Comparison of ENCODE assay signal across 25 cellular contexts in genomic region chr11:84381666-84382065, GRCh38.
DNase-seq lines count a peak whose midpoint lies in the region; ATAC-seq, FAIRE-seq and TF ChIP-seq lines count a peak whose summit lies in the region.
"Had no signal": no experiment of that assay in that cellular context is flagged by ENCODE, and none has a peak within 500 bp of the region (broad histone marks: within the 10 kb centered on the region; RNA-seq: fewer than 3 reads in every experiment).

No MANE protein-coding gene starts in this region.

- H3K56ac ChIP-seq in mesendoderm (ENCODE audit: low read length), result no peak overlapping the region

- TF ChIP-seq CTCF in D721Med (IDR thresholded peaks at IDR 0.05; ENCODE audit: insufficient read depth, missing control alignments), result no peak
- TF ChIP-seq CTCF in SK-N-SH (IDR thresholded peaks at IDR 0.05), result no peak

- H2AK5ac ChIP-seq in mesendoderm (ENCODE audit: low read length), result no peak overlapping the region

- no peak overlapping the region for H3K27ac ChIP-seq in SK-N-SH (ENCODE audit: low read depth in 2 of 2, low read length in 1 of 2)
- H3K27ac ChIP-seq in mesendoderm (ENCODE audit: low read depth, low read length), result no peak overlapping the region
- H3K27ac ChIP-seq: 22Rv1, BLaER1, C4-2B had no signal

- DNase-seq in NCI-H526 (lab: John Stamatoyannopoulos, UW) (peak; percentile 20 to 38), NCI-H526 treated with DMSO at 0.1 percent for 48 hours (lab: John Stamatoyannopoulos, UW) (no peak), D721Med (ENCODE audit: insufficient read length, low spot score) (no peak), SK-N-SH (no peak), mesendoderm (peak; percentile 31), NCI-H2029 (lab: John Stamatoyannopoulos, UW) (no peak)
- DNase-seq in activated CD4-positive, alpha-beta T cell treated with anti-CD3 and anti-CD28 coated beads for 1 hour, result no peak
- DNase-seq: Caco-2; CD4-positive, CD25-positive, alpha-beta regulatory T cell; CD8-positive, alpha-beta T cell; DMS 273 treated with DMSO at 0.1 percent for 48 hours; DMS79; EL; GDM1; GOT3; HFFc6 had no signal

- H3K79me2 ChIP-seq in SK-N-SH (ENCODE audit: insufficient read depth) (no peaks in the 10 kb centered on the region; the same call in 1 of the 2 replicates), mesendoderm (ENCODE audit: control insufficient read depth, insufficient read depth, low read length) (no peaks in the 10 kb centered on the region)

- ATAC-seq in HG03571 (IDR thresholded peaks at IDR 0.05; ENCODE audit: unreplicated experiment), result no peak
- ATAC-seq: CD8-positive, alpha-beta T cell; GM12878 had no signal

- H3K36me3 ChIP-seq in SK-N-SH (replicated peaks in 1 of 2; ENCODE audit: control insufficient read depth in 1 of 2, insufficient read depth in 2 of 2, low read length in 1 of 2), result no peaks in the 10 kb centered on the region
- H3K36me3 ChIP-seq in mesendoderm (ENCODE audit: control insufficient read depth, insufficient read depth, low read length), result no peaks in the 10 kb centered on the region
- H3K36me3 ChIP-seq: BLaER1, HAP-1 had no signal

- H2BK5ac ChIP-seq in mesendoderm (ENCODE audit: low read length), result no peak overlapping the region

- CTCF ChIA-PET in SK-N-SH (lab: Yijun Ruan, JAX), result interaction anchor here (0.8 to 3.9 kb wide), 7 partner anchors 10 to 1514 kb away, joined by 3 to 17 read pairs (median 4); no protein-coding TSS in a partner anchor

- no peak overlapping the region for H3K4me3 ChIP-seq in SK-N-SH (ENCODE audit: low read depth in 2 of 2, low read length in 1 of 2)
- H3K4me3 ChIP-seq in mesendoderm (ENCODE audit: low read length), result no peak overlapping the region
- H3K4me3 ChIP-seq: BLaER1, GM12878, HAP-1 had no signal

- H4K8ac ChIP-seq in mesendoderm (ENCODE audit: low read depth, low read length), result no peak overlapping the region

- H3K27me3 ChIP-seq in SK-N-SH (ENCODE audit: insufficient read depth) (no peaks in the 10 kb centered on the region), mesendoderm (ENCODE audit: insufficient read depth, low read length, poor library complexity) (no peaks in the 10 kb centered on the region)
- H3K27me3 ChIP-seq: BLaER1 had no signal

- peaks cover 0 to 3% of the 10 kb centered on the region in 2 experiments; a peak in 2 of 4 replicates for H3K4me1 ChIP-seq in SK-N-SH (ENCODE audit: control insufficient read depth in 1 of 2, insufficient read depth in 2 of 2, low read depth in 1 of 2, low read length in 1 of 2)
- H3K4me1 ChIP-seq in mesendoderm (ENCODE audit: control insufficient read depth, low read depth, low read length), result no peaks in the 10 kb centered on the region
- H3K4me1 ChIP-seq: BLaER1, Caco-2, HAP-1 had no signal

- no peak overlapping the region for H2AFZ ChIP-seq in SK-N-SH (ENCODE audit: low read depth)

- no peaks in the 10 kb centered on the region for H3K79me1 ChIP-seq in mesendoderm (ENCODE audit: low read length)

- no peaks in the 10 kb centered on the region for H4K20me1 ChIP-seq in SK-N-SH (ENCODE audit: insufficient read depth)
- H4K20me1 ChIP-seq: BLaER1 had no signal

- no peak overlapping the region for H2BK120ac ChIP-seq in mesendoderm (ENCODE audit: low read depth, low read length)

- H3F3A ChIP-seq in SK-N-SH (replicated peaks; ENCODE audit: insufficient read depth), result no peaks in the 10 kb centered on the region

- no peak overlapping the region for H4K5ac ChIP-seq in mesendoderm (ENCODE audit: low read length)

- no peak for TF ChIP-seq RAD21 in SK-N-SH (IDR thresholded peaks at IDR 0.05; ENCODE audit: low read length)

- no peak for TF ChIP-seq EP300 in SK-N-SH (IDR thresholded peaks at IDR 0.05; ENCODE audit: borderline replicate concordance in 1 of 2, low read depth in 1 of 2, low read length in 1 of 2)

- no peak overlapping the region for H3K18ac ChIP-seq in mesendoderm (ENCODE audit: low read length)

- FAIRE-seq in D721Med (lab: Jason Lieb, UNC), result peak; percentile 6
- FAIRE-seq: A204.1, GM12878, GM18507, H54 had no signal

- no peak overlapping the region for H3K9ac ChIP-seq in SK-N-SH
- no peak overlapping the region for H3K9ac ChIP-seq in mesendoderm (ENCODE audit: low read length)
- H3K9ac ChIP-seq: BLaER1 had no signal

- H3K9me2 ChIP-seq in SK-N-SH, result no peaks in the 10 kb centered on the region

- WGBS in SK-N-SH (ENCODE audit: low lambda C conversion rate), result 9% methylated on average over 1 of the region's 1 CpG
- no CpG with 5 or more reads among the region's 1 CpG for WGBS in mesendoderm (ENCODE audit: extremely low coverage, insufficient coverage, low lambda C conversion rate)

- H3K4me2 ChIP-seq in SK-N-SH (no peak overlapping the region), mesendoderm (ENCODE audit: low read length) (no peak overlapping the region)
- H3K4me2 ChIP-seq: BLaER1 had no signal

- H3K23ac ChIP-seq in mesendoderm (ENCODE audit: low read length), result no peak overlapping the region

- POLR2A ChIA-PET in SK-N-SH (lab: Yijun Ruan, JAX), result no interaction called here

- no peak overlapping the region for H3K4ac ChIP-seq in mesendoderm (ENCODE audit: low read depth, low read length)

- H2BK15ac ChIP-seq in mesendoderm (replicated peaks; ENCODE audit: low read depth), result no peak overlapping the region

- H3K9me3 ChIP-seq in SK-N-SH, result no peaks in the 10 kb centered on the region
- H3K9me3 ChIP-seq: BLaER1, Caco-2, HAP-1 had no signal

TF ChIP-seq in SK-N-SH, 30 proteins besides CTCF, POLR2A, EP300 and RAD21:
- TF ChIP-seq PBX3 (IDR thresholded peaks at IDR 0.05) (no peak), USF2 (IDR thresholded peaks at IDR 0.05; ENCODE audit: borderline replicate concordance, low read depth, low read length) (no peak), RCOR1 (IDR thresholded peaks at IDR 0.05; ENCODE audit: low read length) (0 out of 2 replicates have a peak, but pooled peaks have one; percentile 7), POLR2AphosphoS5 (IDR thresholded peaks at IDR 0.05; ENCODE audit: low read depth, low read length) (no peak), MXI1 (IDR thresholded peaks at IDR 0.05; ENCODE audit: low read depth, low read length) (no peak)

Comparison
In these comparisons a context has a peak if more than half of its experiments do, and no peak if none do; other contexts are left out.
1. DNase-seq: peak in NCI-H526 (2 of 2) and mesendoderm (single experiment); none in NCI-H526 treated with DMSO at 0.1 percent for 48 hours (single experiment), D721Med (single experiment), SK-N-SH (single experiment), activated CD4-positive, alpha-beta T cell treated with anti-CD3 and anti-CD28 coated beads for 1 hour (single experiment) and NCI-H2029 (single experiment).